Comparison of ENCODE assay signal across 23 cellular contexts in the genomic region with DNA sequence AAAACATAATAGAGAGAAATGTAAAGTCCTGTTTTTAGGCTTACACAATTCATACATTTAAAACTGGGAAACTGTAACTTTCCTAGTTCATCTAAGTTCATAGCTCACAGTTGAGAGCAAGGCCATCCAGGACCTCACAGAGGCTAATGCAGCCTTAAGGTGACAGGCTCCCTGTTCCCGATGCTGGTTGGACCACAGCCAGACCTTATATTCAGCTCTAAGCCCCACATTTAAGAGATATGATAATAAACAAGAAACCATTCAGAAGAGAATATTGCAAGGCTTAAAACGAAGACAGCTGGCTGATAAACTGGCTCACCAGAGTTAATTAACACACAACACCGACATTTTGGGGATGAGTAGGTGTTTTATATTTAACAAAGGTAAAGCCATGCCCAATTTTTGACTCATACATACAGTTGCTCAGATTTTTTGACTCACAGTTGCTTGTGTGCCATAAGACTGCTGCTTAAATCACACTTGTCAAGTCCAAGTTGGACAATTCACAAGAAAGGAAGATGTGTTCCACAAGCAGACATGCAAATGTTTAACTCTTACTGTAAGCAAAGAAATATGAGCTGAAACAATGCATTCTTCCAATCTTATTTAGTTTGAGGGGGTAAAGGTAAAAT. TPM values are rescaled to one million over a fixed set of nuclear protein-coding genes. Genes with fewer than 3 reads are reported as not detected.
DNase-seq lines count a peak whose midpoint lies in the region; ATAC-seq and TF ChIP-seq lines count a peak whose summit lies in the region.
"Had no signal": no experiment of that assay in that cellular context is flagged by ENCODE, and none has a peak within 500 bp of the region (broad histone marks: within the 10 kb centered on the region; RNA-seq: fewer than 3 reads in every experiment).

No MANE protein-coding gene starts in this region.

- H3K36me3 ChIP-seq in naive thymus-derived CD4-positive, alpha-beta T cell (ENCODE audit: control insufficient read depth in 2 of 3, insufficient read depth in 3 of 3, low read length in 3 of 3): no peaks in the 10 kb centered on the region
- no peaks in the 10 kb centered on the region for H3K36me3 ChIP-seq in thyroid gland
- H3K36me3 ChIP-seq: lower lobe of right lung, upper lobe of right lung had no signal

- POLR2A ChIA-PET in naive thymus-derived CD4-positive, alpha-beta T cell (lab: Charles Lee): interaction anchor here (0.9 kb wide), 1 partner anchor 9 kb away, joined by 3 read pairs; no protein-coding TSS in a partner anchor

- no peak overlapping the region for H3K4me3 ChIP-seq in naive thymus-derived CD4-positive, alpha-beta T cell (ENCODE audit: low read length)
- H3K4me3 ChIP-seq in thyroid gland (replicated peaks in 1 of 3): no peak overlapping the region
- H3K4me3 ChIP-seq: coronary artery, hepatocyte, lower lobe of right lung, upper lobe of right lung had no signal

- peak overlapping the region; percentile 39 for H3K4me3 Mint-ChIP-seq in Calu3 (ENCODE audit: low read depth, unreplicated experiment)
- peak overlapping the region; percentile 33 for H3K4me3 Mint-ChIP-seq in activated T-helper 17 cell treated with anti-CD3 and anti-CD28 coated beads, Interleukin-2, amount 50 U/mL, for 72 hours
- no peak overlapping the region for H3K4me3 Mint-ChIP-seq in naive thymus-derived CD4-positive, alpha-beta T cell
- H3K4me3 Mint-ChIP-seq: activated naive CD8-positive, alpha-beta T cell treated with anti-CD3 and anti-CD28 coated beads for 36 hours; brain; CD14-positive monocyte; T-cell had no signal

- CTCF ChIA-PET in Calu3 (lab: Charles Lee): interaction anchor here (0.7 to 2.2 kb wide), 7 partner anchors 15 to 109 kb away, joined by 3 to 7 read pairs (median 5); no protein-coding TSS in a partner anchor
- CTCF ChIA-PET in naive thymus-derived CD4-positive, alpha-beta T cell (lab: Charles Lee): interaction anchor here (0.5 to 1.7 kb wide), 2 partner anchors 18 to 130 kb away, joined by 3 to 10 read pairs; no protein-coding TSS in a partner anchor

- peaks cover 19% of the 10 kb centered on the region in 2 donors for H3K4me1 ChIP-seq in naive thymus-derived CD4-positive, alpha-beta T cell (ENCODE audit: control insufficient read depth in 2 of 2, insufficient read depth in 2 of 2, low read length in 2 of 2)
- H3K4me1 ChIP-seq in thyroid gland: peaks cover 0 to 10% of the 10 kb centered on the region in 2 donors

- no peaks in the 10 kb centered on the region for H3K9me3 ChIP-seq in naive thymus-derived CD4-positive, alpha-beta T cell (ENCODE audit: control insufficient read depth in 2 of 3, low read length in 3 of 3)
- H3K9me3 ChIP-seq in thyroid gland: no peaks in the 10 kb centered on the region
- H3K9me3 ChIP-seq: lower lobe of right lung, upper lobe of right lung had no signal

- H3K27ac Mint-ChIP-seq in Calu3 (ENCODE audit: unreplicated experiment): peak overlapping the region; percentile 82
- peak overlapping the region; percentile 77 for H3K27ac Mint-ChIP-seq in activated T-helper 17 cell treated with anti-CD3 and anti-CD28 coated beads, Interleukin-2, amount 50 U/mL, for 72 hours
- H3K27ac Mint-ChIP-seq in naive thymus-derived CD4-positive, alpha-beta T cell: peak overlapping the region in 5 of 9 donors; percentile 37 to 69 (median 59)
- H3K27ac Mint-ChIP-seq: activated naive CD8-positive, alpha-beta T cell treated with anti-CD3 and anti-CD28 coated beads for 36 hours; CD14-positive monocyte had no signal

- no peaks in the 10 kb centered on the region for H3K27me3 Mint-ChIP-seq in Calu3 (ENCODE audit: unreplicated experiment)
- no peaks in the 10 kb centered on the region for H3K27me3 Mint-ChIP-seq in activated T-helper 17 cell treated with anti-CD3 and anti-CD28 coated beads, Interleukin-2, amount 50 U/mL, for 72 hours
- no peaks in the 10 kb centered on the region for H3K27me3 Mint-ChIP-seq in naive thymus-derived CD4-positive, alpha-beta T cell
- H3K27me3 Mint-ChIP-seq: activated naive CD8-positive, alpha-beta T cell treated with anti-CD3 and anti-CD28 coated beads for 36 hours; brain; T-cell had no signal

- H3K9me3 Mint-ChIP-seq in Calu3 (ENCODE audit: low read depth, unreplicated experiment): no peaks in the 10 kb centered on the region
- no peaks in the 10 kb centered on the region for H3K9me3 Mint-ChIP-seq in activated T-helper 17 cell treated with anti-CD3 and anti-CD28 coated beads, Interleukin-2, amount 50 U/mL, for 72 hours
- H3K9me3 Mint-ChIP-seq in naive thymus-derived CD4-positive, alpha-beta T cell: peaks cover 0 to 3% (median 0%) of the 10 kb centered on the region in 11 donors
- H3K9me3 Mint-ChIP-seq: activated naive CD8-positive, alpha-beta T cell treated with anti-CD3 and anti-CD28 coated beads for 36 hours; T-cell had no signal

- H3K36me3 Mint-ChIP-seq in Calu3 (ENCODE audit: insufficient read depth, unreplicated experiment): peaks cover 25% of the 10 kb centered on the region
- H3K36me3 Mint-ChIP-seq in activated T-helper 17 cell treated with anti-CD3 and anti-CD28 coated beads, Interleukin-2, amount 50 U/mL, for 72 hours (ENCODE audit: low read depth): no peaks in the 10 kb centered on the region
- peaks cover 0 to 2% (median 0%) of the 10 kb centered on the region in 5 donors for H3K36me3 Mint-ChIP-seq in naive thymus-derived CD4-positive, alpha-beta T cell
- H3K36me3 Mint-ChIP-seq: activated naive CD8-positive, alpha-beta T cell treated with anti-CD3 and anti-CD28 coated beads for 36 hours; brain; CD14-positive monocyte; T-cell had no signal

- TF ChIP-seq CTCF in Calu3 (IDR thresholded peaks at IDR 0.05; ENCODE audit: unreplicated experiment) (no peak), thyroid gland (IDR thresholded peaks at IDR 0.05) (no peak)

- H3K27me3 ChIP-seq in naive thymus-derived CD4-positive, alpha-beta T cell (ENCODE audit: control insufficient read depth in 2 of 2, insufficient read depth in 2 of 2, low read length in 2 of 2): no peaks in the 10 kb centered on the region
- H3K27me3 ChIP-seq in thyroid gland: no peaks in the 10 kb centered on the region
- H3K27me3 ChIP-seq: hepatocyte, upper lobe of right lung had no signal

- no peak for TF ChIP-seq POLR2A in thyroid gland (IDR thresholded peaks at IDR 0.05)

- H3K4me1 Mint-ChIP-seq in Calu3 (ENCODE audit: low read depth, unreplicated experiment): peaks cover 52% of the 10 kb centered on the region
- peaks cover 31% of the 10 kb centered on the region for H3K4me1 Mint-ChIP-seq in activated T-helper 17 cell treated with anti-CD3 and anti-CD28 coated beads, Interleukin-2, amount 50 U/mL, for 72 hours
- H3K4me1 Mint-ChIP-seq in naive thymus-derived CD4-positive, alpha-beta T cell: peaks cover 13 to 46% (median 31%) of the 10 kb centered on the region in 7 donors

- no peak overlapping the region for H3K27ac ChIP-seq in naive thymus-derived CD4-positive, alpha-beta T cell (ENCODE audit: low read depth, low read length)
- H3K27ac ChIP-seq in thyroid gland: no peak overlapping the region
- H3K27ac ChIP-seq: coronary artery, hepatocyte, HL-60, lower lobe of right lung, RWPE1, upper lobe of right lung had no signal

- 73 to 74% methylated on average over 3 of the region's 3 CpGs for WGBS in thyroid gland, 2 donors

- intact Hi-C loops in Calu3 (cut with micrococcal nuclease; ENCODE audit: unreplicated experiment): loop anchor here (2.0 to 5.0 kb wide), 3 partner anchors 41 to 108 kb away; partner anchors contain the start of genes ATP6V0A4 and TMEM213
- intact Hi-C loops in naive thymus-derived CD4-positive, alpha-beta T cell (cut with micrococcal nuclease): loop anchor here in 1 of 2 donors (10.0 kb wide), 3 partner anchors 132 to 378 kb away; a partner anchor contains a TSS
- intact Hi-C loops in thyroid gland (cut with DNase I): no loop called here

- DNase-seq in SHP77 (lab: John Stamatoyannopoulos, UW): peak; percentile 5 to 22
- DNase-seq in SHP77 treated with DMSO at 0.1 percent for 48 hours (lab: John Stamatoyannopoulos, UW): no peak
- peak; percentile 30 for DNase-seq in Calu3
- DNase-seq in naive thymus-derived CD4-positive, alpha-beta T cell: no peak
- DNase-seq in thyroid gland: no peak
- DNase-seq: activated naive CD8-positive, alpha-beta T cell treated with anti-CD3 and anti-CD28 coated beads for 36 hours; activated T-cell treated with anti-CD3 and anti-CD28 coated beads for 4 hours; lower lobe of right lung; NCI-H187; NCI-H345; stimulated activated naive CD4-positive, alpha-beta T cell treated with Interleukin-2 at 50 U/mL for 16 hours; T-cell; upper lobe of right lung had no signal

- peak; percentile 22 for ATAC-seq in activated T-helper 17 cell treated with anti-CD3 and anti-CD28 coated beads, Interleukin-2, amount 50 U/mL, for 72 hours (replicated peaks)
- no peak for ATAC-seq in naive thymus-derived CD4-positive, alpha-beta T cell
- ATAC-seq in HG02870 (IDR thresholded peaks at IDR 0.05; ENCODE audit: unreplicated experiment) (no peak), GM18870 (IDR thresholded peaks at IDR 0.05; ENCODE audit: unreplicated experiment) (no peak)
- ATAC-seq: lower lobe of right lung, T-cell, upper lobe of right lung had no signal

- no TSS peak for BruUV-seq in Calu3 (replicated peaks; lab: Mats Ljungman, UMichigan)

RNA-seq across cellular contexts. Expression of gene TMEM213, which starts 41.1 kb away (rescaled TPM):
- 9.8 and 11.3 TPM in 2 replicates for total RNA-seq in Calu3 (2022)
- total RNA-seq in activated T-helper 17 cell treated with anti-CD3 and anti-CD28 coated beads, Interleukin-2, amount 50 U/mL, for 72 hours: under 1 TPM in 1 of 2 donors, not detected in 1; 0.50 TPM
- total RNA-seq in naive thymus-derived CD4-positive, alpha-beta T cell: 1 to 10 TPM in 1 of 5 experiments, not detected in 4; 1.3 TPM
- not detected for polyA plus RNA-seq in naive thymus-derived CD4-positive, alpha-beta T cell
- total RNA-seq in thyroid gland: not detected
- total RNA-seq: activated naive CD8-positive, alpha-beta T cell treated with anti-CD3 and anti-CD28 coated beads for 36 hours; Daoy; T-cell had no signal
- polyA plus RNA-seq: CD14-positive monocyte had no signal

RNA-seq across cellular contexts. Expression of gene ATP6V0A4, which starts 41.3 kb away (rescaled TPM):
- total RNA-seq in Calu3 (2022) (5.6 and 7.7 TPM in 2 replicates), thyroid gland (not detected)
- 1 to 10 TPM in 1 of 2 donors, under 1 TPM in 1; 0.42 to 5.5 TPM for total RNA-seq in activated T-helper 17 cell treated with anti-CD3 and anti-CD28 coated beads, Interleukin-2, amount 50 U/mL, for 72 hours
- not detected for total RNA-seq in naive thymus-derived CD4-positive, alpha-beta T cell
- not detected for polyA plus RNA-seq in naive thymus-derived CD4-positive, alpha-beta T cell
- total RNA-seq: activated naive CD8-positive, alpha-beta T cell treated with anti-CD3 and anti-CD28 coated beads for 36 hours; T-cell had no signal
- polyA plus RNA-seq: CD14-positive monocyte had no signal

RNA-seq across cellular contexts. Expression of gene SVOPL, which starts 55.5 kb away (rescaled TPM):
- total RNA-seq in Calu3 (2022): 0.78 and 1.5 TPM in 2 replicates
- total RNA-seq in activated T-helper 17 cell treated with anti-CD3 and anti-CD28 coated beads, Interleukin-2, amount 50 U/mL, for 72 hours: not detected
- total RNA-seq in naive thymus-derived CD4-positive, alpha-beta T cell: under 1 TPM in 1 of 5 experiments, not detected in 4; 0.74 TPM
- polyA plus RNA-seq in naive thymus-derived CD4-positive, alpha-beta T cell: under 1 TPM; 0.47 to 0.64 TPM
- total RNA-seq in thyroid gland: under 1 TPM in 1 of 4 donors, not detected in 3; 0.10 TPM
- total RNA-seq: Daoy had no signal
- polyA plus RNA-seq: CD14-positive monocyte had no signal

Comparison
In these comparisons a context has a peak if more than half of its experiments do, and no peak if none do; other contexts are left out.
1. DNase-seq: peak in SHP77 (2 of 2) and Calu3 (single experiment); none in SHP77 treated with DMSO at 0.1 percent for 48 hours (single experiment), naive thymus-derived CD4-positive, alpha-beta T cell (0 of 9) and thyroid gland (0 of 2).
2. H3K4me3 Mint-ChIP-seq: peak in Calu3 (single experiment) and activated T-helper 17 cell treated with anti-CD3 and anti-CD28 coated beads, Interleukin-2, amount 50 U/mL, for 72 hours (single experiment); none in naive thymus-derived CD4-positive, alpha-beta T cell (0 of 10).
3. Peak in every context shown above with its lines, with median percentiles within 50 percentile points of each other: H3K27ac Mint-ChIP-seq.